In genomic region chr10:77267703-77268630, GRCh38 we compare ENCODE assay signal across 20 cellular contexts.
DNase-seq lines count a peak whose midpoint lies in the region; ATAC-seq, FAIRE-seq and TF ChIP-seq lines count a peak whose summit lies in the region.
"Had no signal": no experiment of that assay in that cellular context is flagged by ENCODE, and none has a peak within 500 bp of the region (broad histone marks: within the 10 kb centered on the region; RNA-seq: fewer than 3 reads in every experiment).

No MANE protein-coding gene starts in this region.

- TF ChIP-seq POLR2A in HepG2 (IDR thresholded peaks at IDR 0.05; ENCODE audit: insufficient read depth in 1 of 2, low read depth in 2 of 2, low read length in 2 of 2) (no peak), vagina (IDR thresholded peaks at IDR 0.05) (no peak)

- H3K9ac ChIP-seq in HepG2 (ENCODE audit: insufficient read depth, low read depth, low read length) = no peak overlapping the region

- DNase-seq in heart right ventricle (no peak), Right ventricle myocardium superior (no peak), NCI-H446 treated with DMSO at 0.1 percent for 48 hours (lab: John Stamatoyannopoulos, UW) (peak; percentile 67), left lobe of liver (ENCODE audit: low spot score) (no peak), HepG2 (ENCODE audit: low spot score) (no peak), vagina (ENCODE audit: extremely low spot score in 2 of 2) (no peak), NOMO-1 treated with dmso at 0.1 percent for 144 hours (lab: John Stamatoyannopoulos, UW; ENCODE audit: unreplicated experiment) (no peak)
- no peak for DNase-seq in activated CD4-positive, alpha-beta memory T cell treated with anti-CD3 and anti-CD28 coated beads for 36 hours
- DNase-seq: activated gamma-delta T cell; GF-D8; HCEC 1CT; kidney glomerular epithelial cell; NCI-H187; NK-92 treated with Interleukin-12 subunit alpha and Interleukin-12 subunit beta, amount 100 ng/mL, for 24 hours; stimulated activated naive CD4-positive, alpha-beta T cell treated with Interleukin-2 at 50 U/mL for 16 hours had no signal

- H4K20me1 ChIP-seq in HepG2 (ENCODE audit: insufficient read depth, low read length) = no peaks in the 10 kb centered on the region

- WGBS in heart right ventricle, 2 donors = 74% methylated on average over 6 of the region's 6 CpGs
- 35% methylated on average over 6 of the region's 6 CpGs for WGBS in HepG2 (ENCODE audit: low lambda C conversion rate)

- H3K27ac ChIP-seq in heart right ventricle = peak overlapping the region in 1 of 10 donors; percentile 1
- no peak overlapping the region for H3K27ac ChIP-seq in HepG2 (ENCODE audit: extremely low read length, insufficient read depth, low read length)
- H3K27ac ChIP-seq in vagina = no peak overlapping the region

- CTCF ChIA-PET in HepG2 (lab: Yijun Ruan, JAX; ENCODE audit: low intra/inter-chr PET ratio, low total read pairs) = no interaction called here
- CTCF ChIA-PET in activated CD4-positive, alpha-beta memory T cell treated with anti-CD3 and anti-CD28 coated beads for 36 hours (lab: Charles Lee) = no interaction called here

- peaks cover 2% of the 10 kb centered on the region for H3K27me3 Mint-ChIP-seq in activated CD4-positive, alpha-beta memory T cell treated with anti-CD3 and anti-CD28 coated beads for 36 hours

- no peak overlapping the region for H2AFZ ChIP-seq in HepG2 (ENCODE audit: low read length)

- TF ChIP-seq CTCF in heart right ventricle (IDR thresholded peaks at IDR 0.05) (no peak), HepG2 (CRISPR knock-in tag; IDR thresholded peaks at IDR 0.05) (no peak), vagina (IDR thresholded peaks at IDR 0.05) (no peak)

- peaks cover 0 to 12% (median 0%) of the 10 kb centered on the region in 7 donors for H3K27me3 ChIP-seq in heart right ventricle
- no peaks in the 10 kb centered on the region for H3K27me3 ChIP-seq in HepG2 (ENCODE audit: control insufficient read depth in 1 of 2, insufficient read depth in 2 of 2, low read length in 2 of 2)
- H3K27me3 ChIP-seq in vagina = no peaks in the 10 kb centered on the region

- H3K4me1 ChIP-seq in heart right ventricle (peaks cover 0 to 13% (median 0%) of the 10 kb centered on the region in 9 donors), HepG2 (ENCODE audit: insufficient read depth, low read length) (no peaks in the 10 kb centered on the region), vagina (peaks cover 2% of the 10 kb centered on the region)

- H3K4me1 Mint-ChIP-seq in activated CD4-positive, alpha-beta memory T cell treated with anti-CD3 and anti-CD28 coated beads for 36 hours (ENCODE audit: low read depth) = no peaks in the 10 kb centered on the region

- H3K4me3 Mint-ChIP-seq in activated CD4-positive, alpha-beta memory T cell treated with anti-CD3 and anti-CD28 coated beads for 36 hours = no peak overlapping the region

- no peak for FAIRE-seq in HepG2 (lab: Jason Lieb, UNC)
- FAIRE-seq: K562 had no signal

- BruUV-seq in HepG2 (replicated peaks; lab: Mats Ljungman, UMichigan) = no TSS peak

- ATAC-seq in heart right ventricle = peak in 5 of 8 donors; percentile 50 to 84 (median 55)
- ATAC-seq in Right ventricle myocardium superior (ENCODE audit: poor library complexity) = no peak
- ATAC-seq in left lobe of liver = peak; percentile 64
- ATAC-seq in HepG2 = no peak
- ATAC-seq: activated CD4-positive, CD25-positive, alpha-beta regulatory T cell treated with anti-CD3 and anti-CD28 coated beads, Interleukin-2, amount 50 U/mL, for 24 hours; esophagus mucosa; K562; Right ventricle myocardium inferior had no signal

- H3K36me3 Mint-ChIP-seq in activated CD4-positive, alpha-beta memory T cell treated with anti-CD3 and anti-CD28 coated beads for 36 hours = no peaks in the 10 kb centered on the region

- intact Hi-C loops in heart right ventricle (cut with DNase I) = no loop called here
- intact Hi-C loops in Right ventricle myocardium superior (cut with DNase I) = no loop called here
- intact Hi-C loops in HepG2 (cut with micrococcal nuclease; ENCODE audit: unreplicated experiment) = no loop called here
- intact Hi-C loops in vagina (cut with DNase I) = no loop called here
- intact Hi-C loops in activated CD4-positive, alpha-beta memory T cell treated with anti-CD3 and anti-CD28 coated beads for 36 hours (cut with micrococcal nuclease) = no loop called here

- H3K36me3 ChIP-seq in heart right ventricle (no peaks in the 10 kb centered on the region), HepG2 (replicated peaks in 1 of 2; ENCODE audit: control insufficient read depth in 1 of 2, insufficient read depth in 2 of 2, low read length in 2 of 2) (no peaks in the 10 kb centered on the region), vagina (no peaks in the 10 kb centered on the region)

- TF ChIP-seq EP300 in HepG2 (IDR thresholded peaks at IDR 0.05; ENCODE audit: low read depth in 2 of 2, low read length in 2 of 2) (no peak), HepG2 (CRISPR knock-in tag; IDR thresholded peaks at IDR 0.05; ENCODE audit: borderline replicate concordance) (no peak)

- TF ChIP-seq RAD21 in HepG2 (CRISPR knock-in tag; IDR thresholded peaks at IDR 0.05) = no peak

- no peak overlapping the region for H3K4me2 ChIP-seq in HepG2 (ENCODE audit: low read depth, low read length)

- H3K9me3 ChIP-seq in heart right ventricle = no peaks in the 10 kb centered on the region
- no peaks in the 10 kb centered on the region for H3K9me3 ChIP-seq in HepG2 (ENCODE audit: low read length)
- H3K9me3 ChIP-seq in vagina = no peaks in the 10 kb centered on the region

- H3K79me2 ChIP-seq in HepG2 (ENCODE audit: insufficient read depth, low read length) = no peaks in the 10 kb centered on the region

- no peak overlapping the region for H3K4me3 ChIP-seq in heart right ventricle
- no peak overlapping the region for H3K4me3 ChIP-seq in HepG2 (replicated peaks in 1 of 3; ENCODE audit: insufficient read depth in 1 of 3, low read depth in 2 of 3, low read length in 3 of 3)
- no peak overlapping the region for H3K4me3 ChIP-seq in vagina
- H3K4me3 ChIP-seq: dorsolateral prefrontal cortex, K562 had no signal

- no peak overlapping the region for H3K27ac Mint-ChIP-seq in activated CD4-positive, alpha-beta memory T cell treated with anti-CD3 and anti-CD28 coated beads for 36 hours

- in situ Hi-C loops in HepG2 (cut with HindIII; ENCODE audit: extremely low pct_ligation_motif_present, low pct_unique_long_range_greater_than_20kb) = no loop called here

- POLR2A ChIA-PET in HepG2 (lab: Yijun Ruan, JAX) = no interaction called here
- POLR2A ChIA-PET in activated CD4-positive, alpha-beta memory T cell treated with anti-CD3 and anti-CD28 coated beads for 36 hours (lab: Charles Lee) = no interaction called here

- H3K9me3 Mint-ChIP-seq in activated CD4-positive, alpha-beta memory T cell treated with anti-CD3 and anti-CD28 coated beads for 36 hours = no peaks in the 10 kb centered on the region

TF ChIP-seq in HepG2, 621 proteins besides CTCF, POLR2A, EP300 and RAD21 (continues in another document):
- no peak for TF ChIP-seq FOXK1 (CRISPR knock-in tag; IDR thresholded peaks at IDR 0.05; ENCODE audit: borderline replicate concordance, low read depth)
- TF ChIP-seq FOXK2 (IDR thresholded peaks at IDR 0.05) = no peak
- no peak for TF ChIP-seq ZNF414 (CRISPR knock-in tag; IDR thresholded peaks at IDR 0.05)
- TF ChIP-seq ZSCAN22 (CRISPR knock-in tag; IDR thresholded peaks at IDR 0.05) = no peak
- no peak for TF ChIP-seq MAX (IDR thresholded peaks at IDR 0.05)
- no peak for TF ChIP-seq DPF2 (CRISPR knock-in tag; IDR thresholded peaks at IDR 0.05; ENCODE audit: borderline replicate concordance, low read depth)
- TF ChIP-seq HDAC2 (CRISPR knock-in tag; IDR thresholded peaks at IDR 0.05) = no peak

Comparison
In these comparisons a context has a peak if more than half of its experiments do, and no peak if none do; other contexts are left out.
1. ATAC-seq: peak in heart right ventricle (5 of 8) and left lobe of liver (single experiment); none in Right ventricle myocardium superior (single experiment) and HepG2 (single experiment).